Comparison of ENCODE assay signal across 12 cellular contexts in the genomic region with DNA sequence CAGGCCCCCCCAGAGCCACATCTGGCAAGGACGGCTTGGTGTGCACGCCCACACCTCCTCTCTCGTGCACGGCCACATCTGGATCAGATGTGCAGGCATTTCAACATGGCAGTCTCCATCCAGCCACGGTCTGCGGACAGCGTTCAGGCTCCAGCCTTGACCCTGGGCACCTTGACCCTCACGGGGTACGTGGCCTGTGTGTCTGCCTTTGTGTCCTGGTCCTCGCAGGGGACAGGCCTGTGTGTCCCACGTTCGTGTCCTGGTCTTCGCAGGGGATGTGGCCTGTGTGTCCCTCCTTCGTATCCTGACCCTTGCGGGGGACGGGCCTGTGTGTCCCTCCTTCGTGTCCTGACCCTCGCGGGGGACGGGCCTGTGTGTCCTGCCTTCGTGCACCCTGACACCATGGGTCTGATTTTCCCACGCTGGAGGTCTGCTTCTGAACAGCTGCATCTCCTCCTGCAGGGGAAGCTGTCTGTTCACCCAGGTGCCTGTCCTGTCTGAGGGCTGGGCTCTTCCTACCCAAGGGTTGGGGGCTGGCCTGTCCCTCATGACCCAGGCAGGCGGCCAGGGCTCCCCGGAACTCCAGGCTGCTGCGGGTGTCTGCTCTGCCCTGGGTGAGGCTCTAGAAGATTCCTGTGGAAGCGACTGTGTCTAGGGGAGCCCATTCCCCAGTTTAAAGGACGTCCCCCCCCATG. TPM values are rescaled to one million over a fixed set of nuclear protein-coding genes. Genes with fewer than 3 reads are reported as not detected.
A peak's percentile ranks its signal among the peaks of the same experiment; 100 is the strongest.
DNase-seq lines count a peak whose midpoint lies in the region; ATAC-seq, FAIRE-seq and TF ChIP-seq lines count a peak whose summit lies in the region.
"Had no signal": no experiment of that assay in that cellular context is flagged by ENCODE, and none has a peak within 500 bp of the region (broad histone marks: within the 10 kb centered on the region; RNA-seq: fewer than 3 reads in every experiment).

No MANE protein-coding gene starts in this region.

- H3K9me3 Mint-ChIP-seq in activated naive CD4-positive, alpha-beta T cell treated with anti-CD3 and anti-CD28 coated beads for 36 hours = peaks cover 3% of the 10 kb centered on the region

- no peak for TF ChIP-seq CTCF in mucosa of descending colon (IDR thresholded peaks at IDR 0.05)
- TF ChIP-seq CTCF in esophagus squamous epithelium (IDR thresholded peaks at IDR 0.05) = no peak

- CTCF ChIA-PET in activated naive CD4-positive, alpha-beta T cell treated with anti-CD3 and anti-CD28 coated beads for 36 hours (lab: Charles Lee) = no interaction called here

- H3K4me1 Mint-ChIP-seq in activated naive CD4-positive, alpha-beta T cell treated with anti-CD3 and anti-CD28 coated beads for 36 hours (ENCODE audit: low read depth) = peaks cover 74% of the 10 kb centered on the region

- H3K36me3 ChIP-seq in effector memory CD4-positive, alpha-beta T cell (ENCODE audit: control insufficient read depth, insufficient read depth, low read length) = peaks cover 41% of the 10 kb centered on the region
- no peaks in the 10 kb centered on the region for H3K36me3 ChIP-seq in mucosa of descending colon (ENCODE audit: low read depth)
- no peaks in the 10 kb centered on the region for H3K36me3 ChIP-seq in esophagus squamous epithelium

- H3K9me3 ChIP-seq in effector memory CD4-positive, alpha-beta T cell (ENCODE audit: control insufficient read depth, low read length) = no peaks in the 10 kb centered on the region
- no peaks in the 10 kb centered on the region for H3K9me3 ChIP-seq in mucosa of descending colon
- no peaks in the 10 kb centered on the region for H3K9me3 ChIP-seq in esophagus squamous epithelium

- FAIRE-seq in urothelium cell line (lab: Jason Lieb, UNC) = peak; percentile 90
- FAIRE-seq: endometrium had no signal

- ATAC-seq in mucosa of descending colon (no peak), GM18868 (IDR thresholded peaks at IDR 0.05; ENCODE audit: unreplicated experiment) (no peak)
- ATAC-seq: stimulated activated naive B cell treated with anti-CD40 and anti-IgM and Interleukin-4, amounts not matched to agents 10 μg/mL and 1 μg/mL and 100 μg/mL, for 72 hours had no signal

- peak; percentile 10 for DNase-seq in activated naive CD4-positive, alpha-beta T cell treated with anti-CD3 and anti-CD28 coated beads, Interleukin-2, amount 50 U/mL, for 16 hours
- no peak for DNase-seq in activated naive CD4-positive, alpha-beta T cell treated with anti-CD3 and anti-CD28 coated beads for 36 hours
- no peak for DNase-seq in effector memory CD4-positive, alpha-beta T cell
- peak; percentile 1 to 49 (median 23) for DNase-seq in mucosa of descending colon
- no peak for DNase-seq in urothelium cell line (ENCODE audit: low spot score)
- no peak for DNase-seq in NAMALWA (ENCODE audit: low spot score)
- no peak for DNase-seq in esophagus squamous epithelium (lab: John Stamatoyannopoulos, UW)
- DNase-seq: NCI-H2107; PC-9; stimulated activated naive B cell treated with anti-CD40 and anti-IgM and Interleukin-4, amounts not matched to agents 10 μg/mL and 1 μg/mL and 100 μg/mL, for 72 hours had no signal

- WGBS in esophagus squamous epithelium, 2 donors = 84 to 87% methylated on average over 9 to 19 of the region's 27 CpGs

- H3K27me3 Mint-ChIP-seq in activated naive CD4-positive, alpha-beta T cell treated with anti-CD3 and anti-CD28 coated beads for 36 hours (ENCODE audit: low read depth) = no peaks in the 10 kb centered on the region
- H3K27me3 Mint-ChIP-seq: stimulated activated naive B cell treated with anti-CD40 and anti-IgM and Interleukin-4, amounts not matched to agents 10 μg/mL and 1 μg/mL and 100 μg/mL, for 72 hours had no signal

- H3K4me3 ChIP-seq in effector memory CD4-positive, alpha-beta T cell (ENCODE audit: insufficient read depth, low read depth, low read length, poor library complexity, severe bottlenecking) = no peak overlapping the region
- H3K4me3 ChIP-seq in mucosa of descending colon (no peak overlapping the region), esophagus squamous epithelium (no peak overlapping the region)
- H3K4me3 ChIP-seq: PC-9 had no signal

- no peak overlapping the region for H3K4me3 Mint-ChIP-seq in activated naive CD4-positive, alpha-beta T cell treated with anti-CD3 and anti-CD28 coated beads for 36 hours
- H3K4me3 Mint-ChIP-seq: stimulated activated naive B cell treated with anti-CD40 and anti-IgM and Interleukin-4, amounts not matched to agents 10 μg/mL and 1 μg/mL and 100 μg/mL, for 72 hours had no signal

- TF ChIP-seq POLR2A in esophagus squamous epithelium (IDR thresholded peaks at IDR 0.05) = no peak

- intact Hi-C loops in activated naive CD4-positive, alpha-beta T cell treated with anti-CD3 and anti-CD28 coated beads for 36 hours (cut with micrococcal nuclease) = no loop called here
- intact Hi-C loops in mucosa of descending colon (cut with DNase I, micrococcal nuclease) (no loop called here), esophagus squamous epithelium (cut with DNase I) (no loop called here)

- H3K4me1 ChIP-seq in effector memory CD4-positive, alpha-beta T cell (ENCODE audit: control insufficient read depth, insufficient read depth, low read length, poor library complexity, severe bottlenecking) = peaks cover 73% of the 10 kb centered on the region
- H3K4me1 ChIP-seq in mucosa of descending colon (ENCODE audit: low read depth) = peaks cover 7% of the 10 kb centered on the region
- peaks cover 0 to 38% (median 23%) of the 10 kb centered on the region in 3 donors for H3K4me1 ChIP-seq in esophagus squamous epithelium

- no peak overlapping the region for H3K27ac Mint-ChIP-seq in activated naive CD4-positive, alpha-beta T cell treated with anti-CD3 and anti-CD28 coated beads for 36 hours

- H3K36me3 Mint-ChIP-seq in activated naive CD4-positive, alpha-beta T cell treated with anti-CD3 and anti-CD28 coated beads for 36 hours (ENCODE audit: low read depth) = peaks cover 17% of the 10 kb centered on the region

- no peaks in the 10 kb centered on the region for H3K27me3 ChIP-seq in effector memory CD4-positive, alpha-beta T cell (replicated peaks; ENCODE audit: control insufficient read depth, insufficient read depth, low read length, poor library complexity, severe bottlenecking)
- no peaks in the 10 kb centered on the region for H3K27me3 ChIP-seq in esophagus squamous epithelium

- H3K27ac ChIP-seq in effector memory CD4-positive, alpha-beta T cell (ENCODE audit: insufficient read depth, low read length, poor library complexity, severe bottlenecking) = peak overlapping the region; percentile 16
- peak overlapping the region in 1 of 4 donors; percentile 38 for H3K27ac ChIP-seq in esophagus squamous epithelium
- H3K27ac ChIP-seq: PC-9 had no signal

RNA-seq across cellular contexts. Expression of a gene that starts 25.3 kb away (rescaled TPM):
- 10 to 100 TPM; 48.3 to 48.8 TPM for total RNA-seq in activated naive CD4-positive, alpha-beta T cell treated with anti-CD3 and anti-CD28 coated beads for 36 hours
- total RNA-seq in mucosa of descending colon (10 to 100 TPM in 1 of 3 donors, 1 to 10 TPM in 2; 7.9 to 19.0 (median 8.4) TPM), esophagus squamous epithelium (1 to 10 TPM; 1.4 to 8.8 (median 3.1) TPM)

Comparison
In these comparisons a context has a peak if more than half of its experiments do, and no peak if none do; other contexts are left out.
1. DNase-seq: peak in activated naive CD4-positive, alpha-beta T cell treated with anti-CD3 and anti-CD28 coated beads, Interleukin-2, amount 50 U/mL, for 16 hours (single experiment) and mucosa of descending colon (3 of 3); none in activated naive CD4-positive, alpha-beta T cell treated with anti-CD3 and anti-CD28 coated beads for 36 hours (single experiment), effector memory CD4-positive, alpha-beta T cell (0 of 3), urothelium cell line (single experiment), NAMALWA (single experiment) and esophagus squamous epithelium (single experiment).